Comparison of ENCODE assay signal across 27 cellular contexts in the genomic region with DNA sequence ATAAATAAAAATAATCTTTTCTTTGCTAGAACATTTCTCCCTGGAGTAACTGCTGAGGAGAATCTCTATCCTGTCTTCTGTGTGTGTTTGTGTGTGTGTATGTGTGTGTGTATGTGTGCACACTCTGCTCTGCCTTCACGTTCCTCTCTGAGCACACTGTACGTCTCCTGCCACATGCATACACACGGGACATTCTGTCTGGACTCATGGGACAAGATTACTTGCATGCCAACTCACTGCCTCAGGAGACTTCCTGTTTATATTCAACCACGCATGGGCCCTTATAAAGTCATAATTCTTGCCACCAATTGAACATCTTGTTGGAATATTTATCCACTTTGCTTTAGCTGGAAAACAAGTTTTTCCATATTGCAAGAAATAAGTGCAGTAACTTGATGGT.
DNase-seq lines count a peak whose midpoint lies in the region; TF ChIP-seq lines count a peak whose summit lies in the region.
"Had no signal": no experiment of that assay in that cellular context is flagged by ENCODE, and none has a peak within 500 bp of the region (broad histone marks: within the 10 kb centered on the region; RNA-seq: fewer than 3 reads in every experiment).

No MANE protein-coding gene starts in this region.

- no peak overlapping the region for H3K18ac ChIP-seq in mesenchymal stem cell (ENCODE audit: low read depth in 1 of 2, low read length in 2 of 2)

- H3K4me3 ChIP-seq in AG04449 (ENCODE audit: low read depth, low read length), result no peak overlapping the region
- H3K4me3 ChIP-seq in GM23248, result no peak overlapping the region
- H3K4me3 ChIP-seq in choroid plexus epithelial cell (ENCODE audit: low read depth, low read length), result no peak overlapping the region
- no peak overlapping the region for H3K4me3 ChIP-seq in mesenchymal stem cell (ENCODE audit: insufficient read depth in 1 of 2, low read depth in 1 of 2, low read length in 2 of 2)
- H3K4me3 ChIP-seq: spleen, thyroid gland had no signal

- in situ Hi-C loops in GM23248 (cut with MboI), result no loop called here

- H3K36me3 ChIP-seq in GM23248 (ENCODE audit: low read depth) (no peaks in the 10 kb centered on the region), mesenchymal stem cell (ENCODE audit: control insufficient read depth in 1 of 2, insufficient read depth in 2 of 2, low read depth in 1 of 2, low read length in 2 of 2) (no peaks in the 10 kb centered on the region)
- H3K36me3 ChIP-seq: spleen, thyroid gland had no signal

- DNase-seq in AG04449 (ENCODE audit: low read depth, low spot score) (peak; percentile 42), GM23248 (peak; percentile 39), choroid plexus epithelial cell (ENCODE audit: low read depth) (peak; percentile 43), mesenchymal stem cell (peak; percentile 80), NCI-H1436 (lab: John Stamatoyannopoulos, UW) (no peak), C1 segment of cervical spinal cord (lab: John Stamatoyannopoulos, UW) (no peak)
- no peak for DNase-seq in activated effector memory CD4-positive, alpha-beta T cell treated with Interleukin-2 at 50 U/mL for 16 hours
- no peak for DNase-seq in NK-92 treated with Interleukin-12 subunit alpha and Interleukin-12 subunit beta, amount 100 ng/mL, for 24 hours (lab: John Stamatoyannopoulos, UW)
- DNase-seq: activated naive CD4-positive, alpha-beta T cell treated with anti-CD3 and anti-CD28 coated beads, Interleukin-2, amount 10 ng/mL, durations not matched to agents 7 days and 5 days; activated T-cell treated with anti-CD3 and anti-CD28 coated beads, Interleukin-2, amount 50 U/mL, for 48 hours; anterior cingulate cortex; CD4-positive, alpha-beta T cell; effector CD4-positive, alpha-beta T cell; GDM1; left colon; NCI-H1105 treated with DMSO at 0.1 percent for 48 hours; NCI-H2081; NCI-H446; occipital lobe; retina; Right ventricle myocardium superior; spleen; stimulated activated CD4-positive, alpha-beta T cell treated with anti-CD3 and anti-CD28 coated beads, Interleukin-4, amount 100 ng/mL, for 24 hours; stimulated activated naive CD8-positive, alpha-beta T cell treated with anti-CD3 and anti-CD28 coated beads, Interleukin-15, Interleukin-2, amounts not matched to agents 100 U/mL and 50 U/mL, for 24 hours; T-helper 1 cell; thyroid gland had no signal

- no peak overlapping the region for H2BK15ac ChIP-seq in mesenchymal stem cell (ENCODE audit: low read depth, poor library complexity, severe bottlenecking)

- no peak overlapping the region for H2BK12ac ChIP-seq in mesenchymal stem cell (ENCODE audit: low read length in 2 of 2)

- CTCF ChIA-PET in AG04449 (lab: Yijun Ruan, JAX), result interaction anchor here (4.1 kb wide), 1 partner anchor 12 kb away, joined by 60 read pairs; no protein-coding TSS in a partner anchor

- H3K23ac ChIP-seq in mesenchymal stem cell (ENCODE audit: low read length in 2 of 2), result no peak overlapping the region

- POLR2A ChIA-PET in AG04449 (lab: Yijun Ruan, JAX), result interaction anchor here (1.9 kb wide), 1 partner anchor 13 kb away, joined by 4 read pairs; no protein-coding TSS in a partner anchor

- no peak overlapping the region for H3K4ac ChIP-seq in mesenchymal stem cell (ENCODE audit: low read depth in 1 of 2, low read length in 2 of 2)

- H3K4me2 ChIP-seq in GM23248 (ENCODE audit: unreplicated experiment) (no peak overlapping the region), mesenchymal stem cell (ENCODE audit: low read length, poor library complexity, severe bottlenecking) (no peak overlapping the region)

- no peak overlapping the region for H4K91ac ChIP-seq in mesenchymal stem cell (ENCODE audit: low read length)

- no peak overlapping the region for H2BK120ac ChIP-seq in mesenchymal stem cell (ENCODE audit: low read depth, low read length)

- H3K9ac ChIP-seq in GM23248 (no peak overlapping the region), mesenchymal stem cell (ENCODE audit: low read length) (no peak overlapping the region)

- H3K79me1 ChIP-seq in mesenchymal stem cell (replicated peaks; ENCODE audit: low read length, poor library complexity, severe bottlenecking), result no peaks in the 10 kb centered on the region

- no peak overlapping the region for H3K27ac ChIP-seq in GM23248
- H3K27ac ChIP-seq in mesenchymal stem cell (ENCODE audit: low read length, poor library complexity, severe bottlenecking), result no peak overlapping the region
- H3K27ac ChIP-seq: HL-60, spleen, thyroid gland had no signal

- no peak for TF ChIP-seq CTCF in AG04449 (IDR thresholded peaks at IDR 0.05; ENCODE audit: insufficient read depth, low read length, missing control alignments)
- TF ChIP-seq CTCF in choroid plexus epithelial cell (conservative IDR thresholded peaks at IDR 0.05; ENCODE audit: low read depth, low read length), result no peak

- no peaks in the 10 kb centered on the region for H3K79me2 ChIP-seq in GM23248 (ENCODE audit: insufficient read depth)

- H2AFZ ChIP-seq in GM23248 (no peak overlapping the region), mesenchymal stem cell (ENCODE audit: low read depth, low read length) (no peak overlapping the region)

- H3F3A ChIP-seq in GM23248 (ENCODE audit: insufficient read depth), result no peaks in the 10 kb centered on the region

- H3K27me3 ChIP-seq in GM23248 (replicated peaks; ENCODE audit: insufficient read depth) (no peaks in the 10 kb centered on the region), mesenchymal stem cell (ENCODE audit: control insufficient read depth in 1 of 2, insufficient read depth in 1 of 2, low read length in 2 of 2) (peaks cover 0 to 3% of the 10 kb centered on the region in 2 experiments)
- H3K27me3 ChIP-seq: spleen, thyroid gland had no signal

- no peaks in the 10 kb centered on the region for H4K20me1 ChIP-seq in GM23248 (ENCODE audit: insufficient read depth)

- H3K9me3 ChIP-seq in GM23248 (ENCODE audit: low read depth) (no peaks in the 10 kb centered on the region), mesenchymal stem cell (ENCODE audit: control insufficient read depth, low read length) (no peaks in the 10 kb centered on the region)
- H3K9me3 ChIP-seq: spleen, thyroid gland had no signal

- H2BK5ac ChIP-seq in mesenchymal stem cell (ENCODE audit: low read depth, low read length, poor library complexity, severe bottlenecking), result no peak overlapping the region

- peak overlapping the region; percentile 66 for H4K8ac ChIP-seq in mesenchymal stem cell (ENCODE audit: low read length)

- H2AK5ac ChIP-seq in mesenchymal stem cell (ENCODE audit: low read length, severe bottlenecking), result no peak overlapping the region

- WGBS in GM23248 (ENCODE audit: low coverage in 1 of 2, low lambda C conversion rate in 2 of 2, missing lambda C conversion rate in 2 of 2), 2 experiments, result 38 to 47% methylated on average over 4 of the region's 4 CpGs
- WGBS in mesenchymal stem cell, result 3% methylated on average over 4 of the region's 4 CpGs

- H3K4me1 ChIP-seq in GM23248 (ENCODE audit: insufficient read depth) (no peaks in the 10 kb centered on the region), mesenchymal stem cell (ENCODE audit: control insufficient read depth, insufficient read depth, low read depth, low read length) (peaks cover 2% of the 10 kb centered on the region)
- H3K4me1 ChIP-seq: spleen had no signal

- H3K9me2 ChIP-seq in GM23248 (ENCODE audit: insufficient read depth), result no peaks in the 10 kb centered on the region

- peak overlapping the region in 1 of 2 experiments; percentile 4 for H3K14ac ChIP-seq in mesenchymal stem cell (ENCODE audit: low read length in 2 of 2)

Comparison
In these comparisons a context has a peak if more than half of its experiments do, and no peak if none do; other contexts are left out.
1. DNase-seq: peak in AG04449 (single experiment), GM23248 (single experiment), choroid plexus epithelial cell (single experiment) and mesenchymal stem cell (single experiment); none in activated effector memory CD4-positive, alpha-beta T cell treated with Interleukin-2 at 50 U/mL for 16 hours (single experiment), NCI-H1436 (single experiment), NK-92 treated with Interleukin-12 subunit alpha and Interleukin-12 subunit beta, amount 100 ng/mL, for 24 hours (single experiment) and C1 segment of cervical spinal cord (0 of 14).